ENCODE assay signal across 9 cellular contexts in the genomic region with DNA sequence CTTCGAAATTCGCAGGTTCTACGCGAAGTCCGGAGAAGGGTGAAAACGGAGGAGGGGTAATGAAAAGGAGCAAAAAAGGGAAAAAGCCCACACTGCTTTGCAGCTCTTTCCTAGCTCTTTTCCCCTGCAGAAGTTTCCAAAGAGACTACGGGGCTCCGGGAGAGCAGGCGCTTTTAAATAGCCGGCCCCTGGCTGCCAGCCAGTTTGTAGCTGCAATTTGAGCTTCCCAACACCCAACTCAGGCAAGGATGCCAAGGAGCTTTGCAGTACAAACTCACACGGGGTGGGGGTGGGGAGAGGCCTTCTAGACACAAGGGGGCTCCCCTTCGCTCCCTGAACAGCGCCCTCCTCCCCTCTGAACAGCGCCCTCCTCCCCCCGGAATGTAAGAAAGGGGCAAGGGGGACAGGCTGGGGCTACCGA. TPM values are rescaled to one million over a fixed set of nuclear protein-coding genes. Genes with fewer than 3 reads are reported as not detected.
A peak's percentile ranks its signal among the peaks of the same experiment; 100 is the strongest.
DNase-seq lines count a peak whose midpoint lies in the region; ATAC-seq, FAIRE-seq and TF ChIP-seq lines count a peak whose summit lies in the region.
"Had no signal": no experiment of that assay in that cellular context is flagged by ENCODE, and none has a peak within 500 bp of the region (broad histone marks: within the 10 kb centered on the region; RNA-seq: fewer than 3 reads in every experiment).

A gene with protein sequence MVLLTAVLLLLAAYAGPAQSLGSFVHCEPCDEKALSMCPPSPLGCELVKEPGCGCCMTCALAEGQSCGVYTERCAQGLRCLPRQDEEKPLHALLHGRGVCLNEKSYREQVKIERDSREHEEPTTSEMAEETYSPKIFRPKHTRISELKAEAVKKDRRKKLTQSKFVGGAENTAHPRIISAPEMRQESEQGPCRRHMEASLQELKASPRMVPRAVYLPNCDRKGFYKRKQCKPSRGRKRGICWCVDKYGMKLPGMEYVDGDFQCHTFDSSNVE (minus strand): TSS at position 149 of the 421 bp plus-strand sequence. CDS start 774 bp downstream, outside the sequence.

- H4K20me1 ChIP-seq in endothelial cell of umbilical vein (replicated peaks; ENCODE audit: control insufficient read depth, extremely low read depth, insufficient read depth, low read length) = no peaks in the 10 kb centered on the region

- ATAC-seq in memory B cell (ENCODE audit: low read depth) = no peak
- ATAC-seq in thoracic aorta (ENCODE audit: insufficient number of reproducible peaks, low FRiP score, low read depth) = no peak
- ATAC-seq in GM21619 (IDR thresholded peaks at IDR 0.05; ENCODE audit: unreplicated experiment) = no peak
- ATAC-seq in activated T-cell treated with anti-CD3 and anti-CD28 coated beads, Interleukin-2, amount 50 U/mL, for 4 hours = no peak

- no TSS peak for BruUV-seq in endothelial cell of umbilical vein (replicated peaks; lab: Mats Ljungman, UMichigan)

- peak; percentile 28 for FAIRE-seq in endothelial cell of umbilical vein (lab: Jason Lieb, UNC)

- no peaks in the 10 kb centered on the region for H3K36me3 Mint-ChIP-seq in T-helper 1 cell treated with Interleukin-12 subunit alpha and Interleukin-12 subunit beta and Interleukin-4 antibody, amounts not matched to agents 30 μg/mL and 1 μg/mL, for 36 hours (ENCODE audit: low read depth)
- no peaks in the 10 kb centered on the region for H3K36me3 Mint-ChIP-seq in memory B cell
- no peaks in the 10 kb centered on the region for H3K36me3 Mint-ChIP-seq in activated T-cell treated with anti-CD3 and anti-CD28 coated beads, Interleukin-2, amount 50 U/mL, for 4 hours (ENCODE audit: insufficient read depth)

- H3K9me3 Mint-ChIP-seq in T-helper 1 cell treated with Interleukin-12 subunit alpha and Interleukin-12 subunit beta and Interleukin-4 antibody, amounts not matched to agents 30 μg/mL and 1 μg/mL, for 36 hours = no peaks in the 10 kb centered on the region
- H3K9me3 Mint-ChIP-seq in memory B cell = no peaks in the 10 kb centered on the region
- no peaks in the 10 kb centered on the region for H3K9me3 Mint-ChIP-seq in activated T-cell treated with anti-CD3 and anti-CD28 coated beads, Interleukin-2, amount 50 U/mL, for 4 hours

- peak within 1 kb of the TSS; percentile 93 for H3K27ac ChIP-seq in RWPE1
- no peak within 1 kb of the TSS for H3K27ac ChIP-seq in endothelial cell of umbilical vein (ENCODE audit: insufficient read depth, low read depth, low read length)
- peak within 1 kb of the TSS; percentile 89 to 92 for H3K27ac ChIP-seq in thoracic aorta
- H3K27ac ChIP-seq: C4-2B had no signal

- H3K36me3 ChIP-seq in endothelial cell of umbilical vein (ENCODE audit: control insufficient read depth in 2 of 2, extremely low read depth in 1 of 2, insufficient read depth in 2 of 2, low read length in 2 of 2) (no peaks in the 10 kb centered on the region), thoracic aorta (no peaks in the 10 kb centered on the region)

- POLR2A ChIA-PET in RWPE1 (lab: Yijun Ruan, JAX; ENCODE audit: low non-redundant PET) = no interaction called here
- POLR2A ChIA-PET in endothelial cell of umbilical vein (lab: Charles Lee) = no interaction called here

- peaks cover 26% of the 10 kb centered on the region for H3K4me1 Mint-ChIP-seq in T-helper 1 cell treated with Interleukin-12 subunit alpha and Interleukin-12 subunit beta and Interleukin-4 antibody, amounts not matched to agents 30 μg/mL and 1 μg/mL, for 36 hours (ENCODE audit: low read depth)
- peaks cover 18% of the 10 kb centered on the region for H3K4me1 Mint-ChIP-seq in memory B cell
- peaks cover 26% of the 10 kb centered on the region for H3K4me1 Mint-ChIP-seq in activated T-cell treated with anti-CD3 and anti-CD28 coated beads, Interleukin-2, amount 50 U/mL, for 4 hours (ENCODE audit: low read depth)

- CTCF ChIA-PET in RWPE1 (lab: Yijun Ruan, JAX) (interaction anchor here (0.6 to 0.8 kb wide), 4 partner anchors 23 to 446 kb away, joined by 3 to 4 read pairs (median 4); no protein-coding TSS in a partner anchor), endothelial cell of umbilical vein (lab: Charles Lee) (interaction anchor here (0.6 to 2.0 kb wide), 6 partner anchors 11 to 1018 kb away, joined by 3 to 7 read pairs (median 5); no protein-coding TSS in a partner anchor)

- intact Hi-C loops in endothelial cell of umbilical vein (cut with micrococcal nuclease) = loop anchor here (5.0 kb wide), 1 partner anchor 182 kb away; no protein-coding TSS in a partner anchor

- no peaks in the 10 kb centered on the region for H3K79me2 ChIP-seq in endothelial cell of umbilical vein (ENCODE audit: control insufficient read depth, insufficient read depth, low read length)

- no peaks in the 10 kb centered on the region for H3K9me1 ChIP-seq in endothelial cell of umbilical vein (replicated peaks; ENCODE audit: control insufficient read depth, extremely low read depth, insufficient read depth, low read length)

- dilution Hi-C loops in endothelial cell of umbilical vein (cut with MboI; ENCODE audit: extremely low pct_ligation_motif_present, low sequenced_read_pairs) = no loop called here

- peaks cover 67 to 82% of the 10 kb centered on the region in 2 experiments for H3K27me3 ChIP-seq in endothelial cell of umbilical vein (ENCODE audit: control insufficient read depth in 2 of 2, insufficient read depth in 2 of 2, low read length in 2 of 2)
- no peaks in the 10 kb centered on the region for H3K27me3 ChIP-seq in thoracic aorta (replicated peaks; ENCODE audit: insufficient read depth)

- H3K4me3 ChIP-seq in endothelial cell of umbilical vein (replicated peaks in 1 of 3; ENCODE audit: insufficient read depth in 1 of 3, low read depth in 1 of 3, low read length in 3 of 3) = no peak within 1 kb of the TSS
- peak within 1 kb of the TSS; percentile 86 for H3K4me3 ChIP-seq in thoracic aorta

- no peak within 1 kb of the TSS for H3K9ac ChIP-seq in endothelial cell of umbilical vein (replicated peaks; ENCODE audit: extremely low read depth, insufficient read depth, low read length)

- no peak within 1 kb of the TSS for H3K27ac Mint-ChIP-seq in T-helper 1 cell treated with Interleukin-12 subunit alpha and Interleukin-12 subunit beta and Interleukin-4 antibody, amounts not matched to agents 30 μg/mL and 1 μg/mL, for 36 hours
- no peak within 1 kb of the TSS for H3K27ac Mint-ChIP-seq in memory B cell

- TF ChIP-seq POLR2A in endothelial cell of umbilical vein (IDR thresholded peaks at IDR 0.05; ENCODE audit: low read depth, low read length) = no peak

- H3K4me2 ChIP-seq in endothelial cell of umbilical vein (ENCODE audit: insufficient read depth, low read length) = no peak within 1 kb of the TSS

- no peaks in the 10 kb centered on the region for H3K9me3 ChIP-seq in endothelial cell of umbilical vein (replicated peaks; ENCODE audit: control insufficient read depth, insufficient read depth, low read length)
- no peaks in the 10 kb centered on the region for H3K9me3 ChIP-seq in thoracic aorta

- H3K27me3 Mint-ChIP-seq in T-helper 1 cell treated with Interleukin-12 subunit alpha and Interleukin-12 subunit beta and Interleukin-4 antibody, amounts not matched to agents 30 μg/mL and 1 μg/mL, for 36 hours (ENCODE audit: low read depth) = peaks cover 25% of the 10 kb centered on the region
- H3K27me3 Mint-ChIP-seq in memory B cell = peaks cover 35% of the 10 kb centered on the region
- H3K27me3 Mint-ChIP-seq in activated T-cell treated with anti-CD3 and anti-CD28 coated beads, Interleukin-2, amount 50 U/mL, for 4 hours (ENCODE audit: low read depth) = peaks cover 61% of the 10 kb centered on the region

- TF ChIP-seq CTCF in RWPE1 (conservative IDR thresholded peaks at IDR 0.05; ENCODE audit: low read depth) (no peak), endothelial cell of umbilical vein (IDR thresholded peaks at IDR 0.05; ENCODE audit: extremely low read depth in 1 of 2, insufficient read depth in 1 of 2, low read depth in 1 of 2, low read length in 2 of 2) (no peak), thoracic aorta (IDR thresholded peaks at IDR 0.05) (no peak)

- DNase-seq in T-helper 1 cell (no peak), RWPE1 (ENCODE audit: low spot score) (no peak), endothelial cell of umbilical vein (ENCODE audit: low read depth, low spot score) (peak; percentile 11), memory B cell (ENCODE audit: low spot score in 2 of 2) (no peak), thoracic aorta (ENCODE audit: low spot score) (peak; percentile 55)
- DNase-seq in activated T-cell treated with anti-CD3 and anti-CD28 coated beads, Interleukin-2, amount 50 U/mL, for 4 hours = no peak

- no peak within 1 kb of the TSS for H2AFZ ChIP-seq in endothelial cell of umbilical vein (ENCODE audit: low read depth, low read length)

- H3K4me3 Mint-ChIP-seq in T-helper 1 cell treated with Interleukin-12 subunit alpha and Interleukin-12 subunit beta and Interleukin-4 antibody, amounts not matched to agents 30 μg/mL and 1 μg/mL, for 36 hours = peak within 1 kb of the TSS; percentile 35
- peak within 1 kb of the TSS; percentile 32 for H3K4me3 Mint-ChIP-seq in memory B cell
- no peak within 1 kb of the TSS for H3K4me3 Mint-ChIP-seq in activated T-cell treated with anti-CD3 and anti-CD28 coated beads, Interleukin-2, amount 50 U/mL, for 4 hours

- H3K4me1 ChIP-seq in endothelial cell of umbilical vein (ENCODE audit: control insufficient read depth, extremely low read depth, insufficient read depth, low read length) (peaks cover 20% of the 10 kb centered on the region), thoracic aorta (ENCODE audit: control insufficient read depth in 1 of 2, low read depth in 2 of 2) (peaks cover 8 to 58% of the 10 kb centered on the region in 2 donors)

TF ChIP-seq in endothelial cell of umbilical vein, 7 proteins besides CTCF, POLR2A, EP300 and RAD21 (continues in another document):
- TF ChIP-seq JUN (IDR thresholded peaks at IDR 0.05; ENCODE audit: borderline replicate concordance, insufficient read depth, insufficient read length, low read depth) = no peak
- TF ChIP-seq EZH2 (IDR thresholded peaks at IDR 0.05; ENCODE audit: borderline replicate concordance, low read depth, low read length, severe bottlenecking) = no peak
- TF ChIP-seq POLR2AphosphoS5 (IDR thresholded peaks at IDR 0.05; ENCODE audit: insufficient read depth, low read depth, low read length) = no peak
- no peak for TF ChIP-seq GATA2 (IDR thresholded peaks at IDR 0.05; ENCODE audit: insufficient read depth, insufficient read length, low read depth, low read length)

RNA-seq across cellular contexts. Expression of the gene that starts here (rescaled TPM):
- 0.05 TPM in 1 of 2 replicates, not detected in the other for total RNA-seq in endothelial cell of umbilical vein
- 0.03 and 0.06 TPM in 2 replicates for polyA plus RNA-seq in endothelial cell of umbilical vein
- polyA plus RNA-seq in endothelial cell of umbilical vein (2011; cell fraction: cytosol; rRNA removed) = 0.17 and 0.18 TPM in 2 replicates
- 0.11 TPM in 1 of 2 replicates, not detected in the other for polyA plus RNA-seq in endothelial cell of umbilical vein (2011; cell fraction: nucleus; rRNA removed)
- polyA plus RNA-seq in endothelial cell of umbilical vein (2012) = 0.05 and 0.10 TPM in 2 replicates
- not detected in 2 replicates for polyA minus RNA-seq in endothelial cell of umbilical vein
- not detected for polyA minus RNA-seq in endothelial cell of umbilical vein (2011; cell fraction: cytosol; rRNA and poly(A)+ RNA removed)
- 0.34 TPM in 1 of 2 replicates, not detected in the other for polyA minus RNA-seq in endothelial cell of umbilical vein (2011; cell fraction: nucleus; rRNA and poly(A)+ RNA removed)
- 1,000 to 10,000 TPM in 1 of 2 donors, 100 to 1,000 TPM in 1; 482 to 2,105 TPM for total RNA-seq in thoracic aorta
- total RNA-seq in activated T-cell treated with anti-CD3 and anti-CD28 coated beads, Interleukin-2, amount 50 U/mL, for 4 hours = 1 to 10 TPM; 1.8 to 2.7 (median 2.4) TPM

Comparison
In these comparisons a context has a peak if more than half of its experiments do, and no peak if none do; other contexts are left out.
1. RNA of the gene that starts here (total RNA-seq): 482 to 2,105 TPM in thoracic aorta; 1.8 to 2.7 TPM in activated T-cell treated with anti-CD3 and anti-CD28 coated beads, Interleukin-2, amount 50 U/mL, for 4 hours and 0.05 TPM in endothelial cell of umbilical vein; every median in the first group is over 100 times any median in the second.
2. Peak in DNase-seq in endothelial cell of umbilical vein; RNA of the gene not detected or under 1 TPM.